In the genomic region with DNA sequence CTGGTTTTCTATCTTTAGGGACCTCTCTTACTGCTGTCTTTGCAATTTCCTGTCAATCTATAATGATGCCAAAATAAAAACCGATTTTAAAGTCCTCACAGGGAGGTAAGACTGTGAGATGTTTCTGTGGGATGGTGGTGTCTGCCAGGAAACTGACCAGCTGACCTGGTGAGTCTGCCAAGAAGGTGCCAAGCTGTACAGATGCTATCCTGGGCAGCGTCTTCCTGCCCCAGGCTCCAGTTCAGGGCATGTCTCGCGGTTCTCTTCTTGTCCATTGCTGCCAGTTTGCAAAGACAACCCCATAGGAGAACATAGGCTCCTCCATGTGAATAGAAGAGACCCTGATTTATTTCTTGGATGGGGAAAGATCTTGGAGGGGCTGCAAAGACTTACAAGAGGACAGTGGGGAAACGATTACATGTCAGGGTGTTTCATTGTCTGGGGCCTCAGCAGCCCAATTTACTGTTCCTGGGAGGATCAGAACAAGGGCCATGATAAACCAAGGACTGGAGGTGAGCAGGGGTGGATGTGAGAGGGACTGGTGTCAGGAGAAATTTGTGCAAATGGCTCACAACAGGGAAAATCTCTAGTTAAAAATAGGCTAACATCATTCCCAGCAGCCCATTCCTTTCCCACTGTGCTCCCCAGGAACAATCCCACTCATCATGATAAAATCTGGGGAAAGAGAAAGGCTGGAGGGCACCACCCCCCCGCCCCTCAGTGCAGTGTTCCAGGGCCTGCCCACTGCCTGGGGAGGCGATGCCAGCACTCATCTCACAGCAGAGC, we compare ENCODE assay signal across 23 cellular contexts. TPM values are rescaled to one million over a fixed set of nuclear protein-coding genes. Genes with fewer than 3 reads are reported as not detected.
"Had no signal": no experiment of that assay in that cellular context is flagged by ENCODE, and none has a peak within 500 bp of the region (broad histone marks: within the 10 kb centered on the region; RNA-seq: fewer than 3 reads in every experiment).

No MANE protein-coding gene starts in this region.

- H3K27me3 ChIP-seq: body of pancreas, cardiac muscle cell, right lobe of liver, upper lobe of left lung had no signal

- H3K27me3 Mint-ChIP-seq: activated CD4-positive, alpha-beta memory T cell treated with anti-CD3 and anti-CD28 coated beads, Interleukin-2, amount 10 ng/mL, durations not matched to agents 7 days and 5 days had no signal

- ATAC-seq: body of pancreas; effector memory CD8-positive, alpha-beta T cell; gastrocnemius medialis; right lobe of liver; stimulated activated effector memory CD8-positive, alpha-beta T cell treated with anti-CD3 and anti-CD28 coated beads, Interleukin-12 subunit alpha, Interleukin-12 subunit beta, amount 100 ng/mL, for 72 hours; WTC11 had no signal

- H3K4me3 Mint-ChIP-seq: activated CD4-positive, alpha-beta memory T cell treated with anti-CD3 and anti-CD28 coated beads, Interleukin-2, amount 10 ng/mL, durations not matched to agents 7 days and 5 days; activated naive CD4-positive, alpha-beta T cell treated with anti-CD3 and anti-CD28 coated beads, Interleukin-2, amount 50 U/mL, for 24 hours; effector memory CD8-positive, alpha-beta T cell; nephron; stimulated activated effector memory CD8-positive, alpha-beta T cell treated with anti-CD3 and anti-CD28 coated beads, Interleukin-12 subunit alpha, Interleukin-12 subunit beta, amount 100 ng/mL, for 72 hours; WTC11 had no signal

- H3K4me3 ChIP-seq: body of pancreas, cardiac muscle cell, esophagus squamous epithelium, gastrocnemius medialis, right lobe of liver, upper lobe of left lung had no signal

- H3K9me3 Mint-ChIP-seq: activated naive CD4-positive, alpha-beta T cell treated with anti-CD3 and anti-CD28 coated beads, Interleukin-2, amount 50 U/mL, for 24 hours had no signal

- H3K4me1 Mint-ChIP-seq: activated CD4-positive, alpha-beta memory T cell treated with anti-CD3 and anti-CD28 coated beads, Interleukin-2, amount 10 ng/mL, durations not matched to agents 7 days and 5 days; activated naive CD4-positive, alpha-beta T cell treated with anti-CD3 and anti-CD28 coated beads, Interleukin-2, amount 50 U/mL, for 24 hours; nephron; stimulated activated effector memory CD8-positive, alpha-beta T cell treated with anti-CD3 and anti-CD28 coated beads, Interleukin-12 subunit alpha, Interleukin-12 subunit beta, amount 100 ng/mL, for 72 hours had no signal

- H3K9ac ChIP-seq: parathyroid adenoma had no signal

- H3K27ac Mint-ChIP-seq: activated CD4-positive, alpha-beta memory T cell treated with anti-CD3 and anti-CD28 coated beads, Interleukin-2, amount 10 ng/mL, durations not matched to agents 7 days and 5 days; activated naive CD4-positive, alpha-beta T cell treated with anti-CD3 and anti-CD28 coated beads, Interleukin-2, amount 50 U/mL, for 24 hours; effector memory CD8-positive, alpha-beta T cell; nephron; stimulated activated effector memory CD8-positive, alpha-beta T cell treated with anti-CD3 and anti-CD28 coated beads, Interleukin-12 subunit alpha, Interleukin-12 subunit beta, amount 100 ng/mL, for 72 hours; WTC11 had no signal

- H3K9me3 ChIP-seq: esophagus squamous epithelium, gastrocnemius medialis, right lobe of liver had no signal

- DNase-seq: activated gamma-delta T cell treated with Interleukin-2 at 50 U/mL for 16 hours; body of pancreas; effector memory CD8-positive, alpha-beta T cell; esophagus squamous epithelium; gastrocnemius medialis; midbrain; right lobe of liver; small intestine; stimulated activated CD4-positive, alpha-beta T cell treated with anti-CD3 and anti-CD28 coated beads, Interleukin-2, amount 100 ng/mL, for 24 hours; T-helper 9 cell had no signal

- H3K4me1 ChIP-seq: body of pancreas, esophagus squamous epithelium, gastrocnemius medialis, parathyroid adenoma, right lobe of liver, upper lobe of left lung had no signal

- H3K27ac ChIP-seq: body of pancreas, cardiac muscle cell, esophagus squamous epithelium, gastrocnemius medialis, parathyroid adenoma, right lobe of liver, upper lobe of left lung had no signal

- H3K36me3 ChIP-seq: cardiac muscle cell, esophagus squamous epithelium, gastrocnemius medialis, right lobe of liver, upper lobe of left lung had no signal

- H3K36me3 Mint-ChIP-seq: activated naive CD4-positive, alpha-beta T cell treated with anti-CD3 and anti-CD28 coated beads, Interleukin-2, amount 50 U/mL, for 24 hours; stimulated activated effector memory CD8-positive, alpha-beta T cell treated with anti-CD3 and anti-CD28 coated beads, Interleukin-12 subunit alpha, Interleukin-12 subunit beta, amount 100 ng/mL, for 72 hours had no signal

RNA-seq across cellular contexts. Expression of gene VSTM2B, which starts 42.7 kb away (rescaled TPM):
- total RNA-seq: activated CD4-positive, alpha-beta memory T cell treated with anti-CD3 and anti-CD28 coated beads, Interleukin-2, amount 10 ng/mL, durations not matched to agents 7 days and 5 days; body of pancreas; chondrocyte; dermis microvascular lymphatic vessel endothelial cell; esophagus squamous epithelium; gastrocnemius medialis; lung microvascular endothelial cell; right lobe of liver; SK-MEL-5; T-helper 1 cell treated with Interleukin-12 subunit alpha and Interleukin-12 subunit beta and Interleukin-4 antibody, amounts not matched to agents 30 ng/mL and 1 ng/mL, for 36 hours; upper lobe of left lung had no signal
- polyA plus RNA-seq: cardiac muscle cell had no signal
